Comparison of ENCODE assay signal across 15 cellular contexts in genomic region chr10:23035569-23035968, GRCh38. TPM values are rescaled to one million over a fixed set of nuclear protein-coding genes. Genes with fewer than 3 reads are reported as not detected.
A peak's percentile ranks its signal among the peaks of the same experiment; 100 is the strongest.
DNase-seq lines count a peak whose midpoint lies in the region; ATAC-seq and TF ChIP-seq lines count a peak whose summit lies in the region.
"Had no signal": no experiment of that assay in that cellular context is flagged by ENCODE, and none has a peak within 500 bp of the region (broad histone marks: within the 10 kb centered on the region; RNA-seq: fewer than 3 reads in every experiment).

No MANE protein-coding gene starts in this region.

- H3K9me3 Mint-ChIP-seq in endodermal cell = no peaks in the 10 kb centered on the region
- H3K9me3 Mint-ChIP-seq in progenitor cell of endocrine pancreas (ENCODE audit: low read depth) = peaks cover 5% of the 10 kb centered on the region

- peaks cover 3% of the 10 kb centered on the region for H3K4me1 Mint-ChIP-seq in endodermal cell
- H3K4me1 Mint-ChIP-seq in progenitor cell of endocrine pancreas (ENCODE audit: low read depth) = peaks cover 5% of the 10 kb centered on the region

- no peak overlapping the region for H2AFZ ChIP-seq in OCI-LY3 (ENCODE audit: low read depth, low read length)

- no peaks in the 10 kb centered on the region for H3K36me3 ChIP-seq in OCI-LY3 (replicated peaks; ENCODE audit: low read depth, low read length)
- no peaks in the 10 kb centered on the region for H3K36me3 ChIP-seq in endodermal cell (ENCODE audit: control insufficient read depth, insufficient read depth, low read length)
- H3K36me3 ChIP-seq: esophagus squamous epithelium, SJSA1 had no signal

- no peaks in the 10 kb centered on the region for H3K79me2 ChIP-seq in OCI-LY3 (ENCODE audit: low read length)

- H4K20me1 ChIP-seq in OCI-LY3 (ENCODE audit: insufficient read depth, low read length) = no peaks in the 10 kb centered on the region

- no peaks in the 10 kb centered on the region for H3K27me3 ChIP-seq in OCI-LY3 (ENCODE audit: low read depth, low read length)
- no peaks in the 10 kb centered on the region for H3K27me3 ChIP-seq in endodermal cell (ENCODE audit: control insufficient read depth, insufficient read depth, low read length, poor library complexity, severe bottlenecking)
- H3K27me3 ChIP-seq: SJSA1 had no signal

- H3K4me3 Mint-ChIP-seq in endodermal cell = no peak overlapping the region
- no peak overlapping the region for H3K4me3 Mint-ChIP-seq in progenitor cell of endocrine pancreas (ENCODE audit: low read depth)
- H3K4me3 Mint-ChIP-seq: activated CD4-positive, alpha-beta memory T cell treated with anti-CD3 and anti-CD28 coated beads for 36 hours had no signal

- TF ChIP-seq CTCF in OCI-LY3 (IDR thresholded peaks at IDR 0.05; ENCODE audit: low read depth, low read length) = peak; percentile 26
- TF ChIP-seq CTCF in endodermal cell (conservative IDR thresholded peaks at IDR 0.05) = peak; percentile 81
- peak; percentile 57 for TF ChIP-seq CTCF in progenitor cell of endocrine pancreas (IDR thresholded peaks at IDR 0.05; ENCODE audit: unreplicated experiment)

- H3K36me3 Mint-ChIP-seq in endodermal cell (ENCODE audit: low read depth) = no peaks in the 10 kb centered on the region
- H3K36me3 Mint-ChIP-seq in progenitor cell of endocrine pancreas (ENCODE audit: insufficient read depth) = no peaks in the 10 kb centered on the region

- DNase-seq in NCI-H82 (lab: John Stamatoyannopoulos, UW) = peak; percentile 47
- DNase-seq in NCI-H82 treated with DMSO at 0.1 percent for 48 hours (lab: John Stamatoyannopoulos, UW; ENCODE audit: unreplicated experiment) = no peak
- DNase-seq in endodermal cell = peak; percentile 80
- no peak for DNase-seq in progenitor cell of endocrine pancreas (ENCODE audit: low spot score, unreplicated experiment)
- DNase-seq in NCI-H1417 (lab: John Stamatoyannopoulos, UW) = no peak
- no peak for DNase-seq in activated CD8-positive, alpha-beta memory T cell treated with anti-CD3 and anti-CD28 coated beads for 24 hours
- DNase-seq: activated CD4-positive, alpha-beta memory T cell treated with anti-CD3 and anti-CD28 coated beads for 36 hours; AML-193; amygdala; esophagus squamous epithelium; NCI-H1694 had no signal

- H3K4me3 ChIP-seq in OCI-LY3 (ENCODE audit: low read length) = no peak overlapping the region
- no peak overlapping the region for H3K4me3 ChIP-seq in endodermal cell (ENCODE audit: low read length)
- H3K4me3 ChIP-seq: esophagus squamous epithelium, SJSA1 had no signal

- no peaks in the 10 kb centered on the region for H3K27me3 Mint-ChIP-seq in endodermal cell (ENCODE audit: insufficient read depth)
- no peaks in the 10 kb centered on the region for H3K27me3 Mint-ChIP-seq in progenitor cell of endocrine pancreas

- H3K4me2 ChIP-seq in OCI-LY3 (ENCODE audit: low read length) = no peak overlapping the region

- H3K9ac ChIP-seq in OCI-LY3 (ENCODE audit: low read length) (no peak overlapping the region), endodermal cell (ENCODE audit: extremely low read depth, low read length, poor library complexity, severe bottlenecking) (no peak overlapping the region)

- ATAC-seq in GM18498 (IDR thresholded peaks at IDR 0.05; ENCODE audit: unreplicated experiment) = no peak
- ATAC-seq: sciatic nerve had no signal

- no peak overlapping the region for H3K27ac ChIP-seq in OCI-LY3 (ENCODE audit: low read length)
- no peak overlapping the region for H3K27ac ChIP-seq in endodermal cell (ENCODE audit: low read depth, low read length)
- H3K27ac ChIP-seq: esophagus squamous epithelium, SJSA1 had no signal

- H3K9me3 ChIP-seq in OCI-LY3 (ENCODE audit: insufficient read depth, low read length) (no peaks in the 10 kb centered on the region), endodermal cell (ENCODE audit: control insufficient read depth, low read length) (no peaks in the 10 kb centered on the region)
- H3K9me3 ChIP-seq: esophagus squamous epithelium, SJSA1 had no signal

- H3K4me1 ChIP-seq in OCI-LY3 (ENCODE audit: low read length) = no peaks in the 10 kb centered on the region
- H3K4me1 ChIP-seq in endodermal cell (ENCODE audit: control insufficient read depth, insufficient read depth, low read length) = no peaks in the 10 kb centered on the region
- H3K4me1 ChIP-seq: esophagus squamous epithelium, SJSA1 had no signal

- H3K27ac Mint-ChIP-seq in endodermal cell = no peak overlapping the region
- H3K27ac Mint-ChIP-seq in progenitor cell of endocrine pancreas = no peak overlapping the region
- H3K27ac Mint-ChIP-seq: activated CD4-positive, alpha-beta memory T cell treated with anti-CD3 and anti-CD28 coated beads for 36 hours had no signal

RNA-seq across cellular contexts. Expression of gene MSRB2, which starts 59.8 kb away (rescaled TPM):
- total RNA-seq in endodermal cell (10 to 100 TPM; 40.4 to 42.5 TPM), progenitor cell of endocrine pancreas (29.1 and 29.8 TPM in 2 replicates)
- 37.7 TPM for polyA plus RNA-seq in endodermal cell (2013, experiment 1 of 2)
- 39.2 TPM for polyA plus RNA-seq in endodermal cell (2013, experiment 2 of 2)

Comparison
In these comparisons a context has a peak if more than half of its experiments do, and no peak if none do; other contexts are left out.
1. DNase-seq: peak in NCI-H82 (single experiment) and endodermal cell (single experiment); none in NCI-H82 treated with DMSO at 0.1 percent for 48 hours (single experiment), progenitor cell of endocrine pancreas (single experiment), NCI-H1417 (0 of 3) and activated CD8-positive, alpha-beta memory T cell treated with anti-CD3 and anti-CD28 coated beads for 24 hours (single experiment).
2. CTCF ChIP-seq: peak in every context shown above with its lines; median percentile 81 in endodermal cell; 57 in progenitor cell of endocrine pancreas; 26 in OCI-LY3.